8 cellular contexts compared by ENCODE assay signal in the genomic region with DNA sequence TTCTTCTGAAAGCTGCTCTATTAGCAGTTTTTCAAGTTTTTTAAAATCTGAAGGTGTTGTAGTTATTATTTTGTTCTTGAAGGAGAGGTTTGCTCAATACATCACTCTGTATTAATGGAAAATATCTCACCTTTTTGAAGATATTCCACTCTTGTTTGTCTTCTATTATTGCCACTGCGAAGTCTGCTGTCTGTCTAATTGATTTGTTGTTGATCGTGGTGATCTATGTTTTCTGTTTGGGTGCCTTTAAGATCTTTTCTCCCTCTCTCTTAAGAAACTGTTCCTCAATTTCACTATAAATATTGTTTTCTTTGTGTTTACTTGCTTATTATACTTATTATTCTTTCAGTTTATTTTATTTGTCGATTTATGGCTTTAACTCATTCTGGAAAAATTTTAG.
"Had no signal": no experiment of that assay in that cellular context is flagged by ENCODE, and none has a peak within 500 bp of the region (broad histone marks: within the 10 kb centered on the region; RNA-seq: fewer than 3 reads in every experiment).

No MANE protein-coding gene starts in this region.

- H3K36me3 Mint-ChIP-seq: IgD-negative memory B cell had no signal

- H3K4me1 ChIP-seq: HAP-1 had no signal

- ATAC-seq: HCT116 had no signal

- H3K4me1 Mint-ChIP-seq: IgD-negative memory B cell had no signal

- H3K27ac ChIP-seq: GM23248, KMS-11 had no signal

- H3K36me3 ChIP-seq: HAP-1 had no signal

- H3K4me3 Mint-ChIP-seq: IgD-negative memory B cell had no signal

- H3K9me3 ChIP-seq: HAP-1 had no signal

- H3K4me2 ChIP-seq: KMS-11 had no signal

- H3K4me3 ChIP-seq: GM23248, HAP-1 had no signal

- H3K27ac Mint-ChIP-seq: IgD-negative memory B cell had no signal

- DNase-seq: GM23248, GOT3, H7, KBM-7 had no signal

- H3K9ac ChIP-seq: GM23248, KMS-11 had no signal
